In genomic region chr9:129496187-129497063, GRCh38 we compare ENCODE assay signal across 8 cellular contexts.
DNase-seq lines count a peak whose midpoint lies in the region; ATAC-seq and TF ChIP-seq lines count a peak whose summit lies in the region.

No MANE protein-coding gene starts in this region.

- H3K36me3 Mint-ChIP-seq in Calu3 (ENCODE audit: insufficient read depth, unreplicated experiment): peaks cover 63% of the 10 kb centered on the region
- peaks cover 15% of the 10 kb centered on the region for H3K36me3 Mint-ChIP-seq in activated naive CD8-positive, alpha-beta T cell treated with anti-CD3 and anti-CD28 coated beads for 36 hours
- H3K36me3 Mint-ChIP-seq in glutamatergic neuron (ENCODE audit: unreplicated experiment): no peaks in the 10 kb centered on the region

- intact Hi-C loops in Calu3 (cut with micrococcal nuclease; ENCODE audit: unreplicated experiment): loop anchor here (5.0 kb wide), 1 partner anchor 111 kb away; no protein-coding TSS in a partner anchor

- no peaks in the 10 kb centered on the region for H3K9me3 Mint-ChIP-seq in Calu3 (ENCODE audit: low read depth, unreplicated experiment)
- H3K9me3 Mint-ChIP-seq in activated naive CD8-positive, alpha-beta T cell treated with anti-CD3 and anti-CD28 coated beads for 36 hours: no peaks in the 10 kb centered on the region
- H3K9me3 Mint-ChIP-seq in glutamatergic neuron (ENCODE audit: unreplicated experiment): peaks cover 7% of the 10 kb centered on the region

- DNase-seq in Calu3: peak; percentile 87
- DNase-seq in LHCN-M2 (ENCODE audit: low read depth): peak; percentile 92
- peak; percentile 85 for DNase-seq in activated naive CD8-positive, alpha-beta T cell treated with anti-CD3 and anti-CD28 coated beads for 36 hours
- DNase-seq in glutamatergic neuron: peak; percentile 99
- peak; percentile 51 to 97 (median 90) for DNase-seq in nucleus accumbens (lab: John Stamatoyannopoulos, UW)
- peak; percentile 93 for DNase-seq in stromal cell of bone marrow (ENCODE audit: low read depth)

- H3K27me3 Mint-ChIP-seq in Calu3 (ENCODE audit: unreplicated experiment): no peaks in the 10 kb centered on the region
- H3K27me3 Mint-ChIP-seq in activated naive CD8-positive, alpha-beta T cell treated with anti-CD3 and anti-CD28 coated beads for 36 hours: no peaks in the 10 kb centered on the region
- H3K27me3 Mint-ChIP-seq in glutamatergic neuron (ENCODE audit: unreplicated experiment): peaks cover 13% of the 10 kb centered on the region

- H3K4me1 Mint-ChIP-seq in Calu3 (ENCODE audit: low read depth, unreplicated experiment) (peaks cover 48% of the 10 kb centered on the region), glutamatergic neuron (ENCODE audit: low read depth, unreplicated experiment) (peaks cover 48% of the 10 kb centered on the region)
- peaks cover 21% of the 10 kb centered on the region for H3K4me1 Mint-ChIP-seq in activated naive CD8-positive, alpha-beta T cell treated with anti-CD3 and anti-CD28 coated beads for 36 hours

- TF ChIP-seq CTCF in Calu3 (IDR thresholded peaks at IDR 0.05; ENCODE audit: unreplicated experiment) (no peak), glutamatergic neuron (IDR thresholded peaks at IDR 0.05; ENCODE audit: partially characterized antibody, unreplicated experiment) (no peak)

- H3K4me3 Mint-ChIP-seq in Calu3 (ENCODE audit: low read depth, unreplicated experiment) (peak overlapping the region; percentile 73), glutamatergic neuron (ENCODE audit: unreplicated experiment) (peak overlapping the region; percentile 88)
- H3K4me3 Mint-ChIP-seq in activated naive CD8-positive, alpha-beta T cell treated with anti-CD3 and anti-CD28 coated beads for 36 hours: peak overlapping the region; percentile 83

- peak overlapping the region; percentile 79 for H3K27ac Mint-ChIP-seq in Calu3 (ENCODE audit: unreplicated experiment)
- peak overlapping the region; percentile 76 for H3K27ac Mint-ChIP-seq in activated naive CD8-positive, alpha-beta T cell treated with anti-CD3 and anti-CD28 coated beads for 36 hours
- peak overlapping the region; percentile 98 for H3K27ac Mint-ChIP-seq in glutamatergic neuron (ENCODE audit: unreplicated experiment)

- ATAC-seq in SK-N-SH treated with all-trans-retinoic acid at 6 μM for 48 hours: peak; percentile 80
- ATAC-seq in HG02642 (IDR thresholded peaks at IDR 0.05; ENCODE audit: poor library complexity, unreplicated experiment): no peak

- no TSS peak for BruUV-seq in Calu3 (replicated peaks; lab: Mats Ljungman, UMichigan)

- CTCF ChIA-PET in Calu3 (lab: Charles Lee): interaction anchor here (0.5 to 2.9 kb wide), 12 partner anchors 10 to 1432 kb away, joined by 3 to 11 read pairs (median 5); partner anchors contain the start of gene SH3GLB2

TF ChIP-seq in SK-N-SH treated with all-trans-retinoic acid at 6 μM for 48 hours, 23 proteins besides CTCF, POLR2A, EP300 and RAD21 (continues in another document):
- TF ChIP-seq CSRNP3 (CRISPR knock-in tag; IDR thresholded peaks at IDR 0.05) (no peak), OSR1 (CRISPR knock-in tag; IDR thresholded peaks at IDR 0.05) (no peak), BACH2 (CRISPR knock-in tag; IDR thresholded peaks at IDR 0.05; ENCODE audit: borderline replicate concordance) (no peak; the same call in 1 of the 2 replicates), PPARA (CRISPR knock-in tag; IDR thresholded peaks at IDR 0.05; ENCODE audit: borderline replicate concordance) (no peak), ESRRG (CRISPR knock-in tag; IDR thresholded peaks at IDR 0.05) (no peak), CSDC2 (CRISPR knock-in tag; IDR thresholded peaks at IDR 0.05) (peak; percentile 90; the same call in 1 of the 2 replicates), PATZ1 (CRISPR knock-in tag; IDR thresholded peaks at IDR 0.05; ENCODE audit: borderline replicate concordance) (peak; percentile 89; the same call in 1 of the 2 replicates), ZNF565 (CRISPR knock-in tag; conservative IDR thresholded peaks at IDR 0.05; ENCODE audit: low read depth) (no peak), ARNTL (CRISPR knock-in tag; IDR thresholded peaks at IDR 0.05; ENCODE audit: borderline replicate concordance, low read depth) (no peak), ZNF70 (CRISPR knock-in tag; IDR thresholded peaks at IDR 0.05) (no peak), POU6F1 (CRISPR knock-in tag; IDR thresholded peaks at IDR 0.05; ENCODE audit: borderline replicate concordance, low read depth) (no peak), TOX (CRISPR knock-in tag; IDR thresholded peaks at IDR 0.05; ENCODE audit: borderline replicate concordance) (no peak), TCF4 (CRISPR knock-in tag; IDR thresholded peaks at IDR 0.05; ENCODE audit: borderline replicate concordance) (0 out of 2 replicates have a peak, but pooled peaks have one; percentile 15), ZFP3 (CRISPR knock-in tag; IDR thresholded peaks at IDR 0.05) (peak; percentile 61; the same call in 1 of the 2 replicates), SNAI2 (CRISPR knock-in tag; IDR thresholded peaks at IDR 0.05) (no peak; the same call in 1 of the 2 replicates), RARB (CRISPR knock-in tag; IDR thresholded peaks at IDR 0.05) (no peak), CREB5 (CRISPR knock-in tag; IDR thresholded peaks at IDR 0.05; ENCODE audit: low read depth) (no peak), ZFP30 (CRISPR knock-in tag; IDR thresholded peaks at IDR 0.05) (no peak)
